9 cellular contexts compared by ENCODE assay signal in the genomic region with DNA sequence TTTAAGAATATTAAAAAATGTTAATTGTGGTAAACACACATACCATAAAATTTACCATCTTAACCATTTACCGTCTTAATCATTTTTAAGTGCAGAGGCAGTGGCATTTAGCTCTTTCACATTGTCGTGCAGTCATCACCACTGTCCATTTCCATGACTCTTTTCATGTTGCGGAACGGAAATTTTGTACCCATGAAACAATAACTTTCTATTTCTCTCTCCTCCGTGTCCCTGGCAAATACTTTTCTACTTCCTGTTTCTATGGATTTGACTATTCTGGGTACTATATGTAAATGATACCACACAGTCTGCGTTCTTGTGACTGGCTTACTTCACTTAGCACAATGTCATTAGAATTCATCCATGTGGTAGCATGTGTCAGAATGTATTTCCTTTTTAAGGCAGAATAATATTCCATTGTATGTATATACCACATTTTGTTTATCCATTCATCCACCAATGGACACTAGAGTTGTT. TPM values are rescaled to one million over a fixed set of nuclear protein-coding genes. Genes with fewer than 3 reads are reported as not detected.
DNase-seq lines count a peak whose midpoint lies in the region; ATAC-seq, FAIRE-seq and TF ChIP-seq lines count a peak whose summit lies in the region.
"Had no signal": no experiment of that assay in that cellular context is flagged by ENCODE, and none has a peak within 500 bp of the region (broad histone marks: within the 10 kb centered on the region; RNA-seq: fewer than 3 reads in every experiment).

No MANE protein-coding gene starts in this region.

- H3K4me1 ChIP-seq in SK-N-SH (ENCODE audit: control insufficient read depth in 1 of 2, insufficient read depth in 2 of 2, low read depth in 1 of 2, low read length in 1 of 2) = peaks cover 7 to 45% of the 10 kb centered on the region in 2 experiments

- no peak for TF ChIP-seq RAD21 in SK-N-SH (IDR thresholded peaks at IDR 0.05; ENCODE audit: low read length)

- CTCF ChIA-PET in SK-N-SH (lab: Yijun Ruan, JAX) = no interaction called here

- H3K27me3 ChIP-seq in SK-N-SH (ENCODE audit: insufficient read depth) = no peaks in the 10 kb centered on the region

- H3K4me2 ChIP-seq in SK-N-SH = 0 out of 2 replicates have a peak overlapping the region, but pooled peaks have one; percentile 48

- H3K36me3 ChIP-seq in SK-N-SH (replicated peaks in 1 of 2; ENCODE audit: control insufficient read depth in 1 of 2, insufficient read depth in 2 of 2, low read length in 1 of 2) = no peaks in the 10 kb centered on the region

- no peak for TF ChIP-seq EP300 in SK-N-SH (IDR thresholded peaks at IDR 0.05; ENCODE audit: borderline replicate concordance in 1 of 2, low read depth in 1 of 2, low read length in 1 of 2)

- peak overlapping the region in 1 of 2 experiments; percentile 93; a peak in 2 of 4 replicates for H3K27ac ChIP-seq in SK-N-SH (ENCODE audit: low read depth in 2 of 2, low read length in 1 of 2)

- no peak overlapping the region for H2AFZ ChIP-seq in SK-N-SH (ENCODE audit: low read depth)

- POLR2A ChIA-PET in SK-N-SH (lab: Yijun Ruan, JAX) = no interaction called here

- H3K4me1 Mint-ChIP-seq in memory B cell = peaks cover 58% of the 10 kb centered on the region

- peaks cover 2% of the 10 kb centered on the region for H3K9me3 Mint-ChIP-seq in memory B cell

- ATAC-seq in HG02610 (IDR thresholded peaks at IDR 0.05; ENCODE audit: unreplicated experiment) (peak; percentile 56), memory B cell (ENCODE audit: low read depth) (peak; percentile 73)

- peak overlapping the region; percentile 99 for H3K27ac Mint-ChIP-seq in memory B cell

- H3K4me3 ChIP-seq in SK-N-SH (ENCODE audit: low read depth in 2 of 2, low read length in 1 of 2) = no peak overlapping the region

- peaks cover 11% of the 10 kb centered on the region for H3K36me3 Mint-ChIP-seq in memory B cell

- H3K4me3 Mint-ChIP-seq in memory B cell = peak overlapping the region; percentile 18

- WGBS in SK-N-SH (ENCODE audit: low lambda C conversion rate) = 87% methylated on average over 6 of the region's 6 CpGs

- no peaks in the 10 kb centered on the region for H3K9me3 ChIP-seq in SK-N-SH

- H3K9ac ChIP-seq in SK-N-SH = no peak overlapping the region

- no peaks in the 10 kb centered on the region for H3K27me3 Mint-ChIP-seq in memory B cell

- FAIRE-seq in GM18507 (lab: Jason Lieb, UNC) = peak; percentile 84
- FAIRE-seq: colon had no signal

- no peaks in the 10 kb centered on the region; the same call in 1 of the 2 replicates for H4K20me1 ChIP-seq in SK-N-SH (ENCODE audit: insufficient read depth)

- DNase-seq in GM18507 (ENCODE audit: extremely low spot score, insufficient read length, low read depth) (no peak), SK-N-SH (no peak), memory B cell (ENCODE audit: low spot score in 2 of 2) (peak in 1 of 2 donors; percentile 55), A172 (ENCODE audit: low spot score) (no peak), NCI-H524 (lab: John Stamatoyannopoulos, UW) (no peak), NCI-H510A treated with DMSO at 0.1 percent for 48 hours (lab: John Stamatoyannopoulos, UW) (no peak)
- DNase-seq in activated CD8-positive, alpha-beta memory T cell treated with anti-CD3 and anti-CD28 coated beads, Interleukin-2, amount 50 U/mL, for 48 hours = no peak

- H3K79me2 ChIP-seq in SK-N-SH (ENCODE audit: insufficient read depth) = peaks cover 94% of the 10 kb centered on the region

- peaks cover 31% of the 10 kb centered on the region for H3F3A ChIP-seq in SK-N-SH (replicated peaks; ENCODE audit: insufficient read depth)

- no peaks in the 10 kb centered on the region for H3K9me2 ChIP-seq in SK-N-SH

- TF ChIP-seq CTCF in SK-N-SH (IDR thresholded peaks at IDR 0.05) = no peak

TF ChIP-seq in SK-N-SH, 30 proteins besides CTCF, POLR2A, EP300 and RAD21:
- TF ChIP-seq, protein P1, sequence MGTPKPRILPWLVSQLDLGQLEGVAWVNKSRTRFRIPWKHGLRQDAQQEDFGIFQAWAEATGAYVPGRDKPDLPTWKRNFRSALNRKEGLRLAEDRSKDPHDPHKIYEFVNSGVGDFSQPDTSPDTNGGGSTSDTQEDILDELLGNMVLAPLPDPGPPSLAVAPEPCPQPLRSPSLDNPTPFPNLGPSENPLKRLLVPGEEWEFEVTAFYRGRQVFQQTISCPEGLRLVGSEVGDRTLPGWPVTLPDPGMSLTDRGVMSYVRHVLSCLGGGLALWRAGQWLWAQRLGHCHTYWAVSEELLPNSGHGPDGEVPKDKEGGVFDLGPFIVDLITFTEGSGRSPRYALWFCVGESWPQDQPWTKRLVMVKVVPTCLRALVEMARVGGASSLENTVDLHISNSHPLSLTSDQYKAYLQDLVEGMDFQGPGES (IDR thresholded peaks at IDR 0.05; ENCODE audit: low read depth, low read length) = no peak
- no peak for TF ChIP-seq TCF12 (IDR thresholded peaks at IDR 0.05)
- TF ChIP-seq YY1 (IDR thresholded peaks at IDR 0.05; ENCODE audit: low read depth) = no peak
- TF ChIP-seq, protein P2, sequence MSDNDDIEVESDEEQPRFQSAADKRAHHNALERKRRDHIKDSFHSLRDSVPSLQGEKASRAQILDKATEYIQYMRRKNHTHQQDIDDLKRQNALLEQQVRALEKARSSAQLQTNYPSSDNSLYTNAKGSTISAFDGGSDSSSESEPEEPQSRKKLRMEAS (IDR thresholded peaks at IDR 0.05; ENCODE audit: low read depth) = no peak
- TF ChIP-seq MEF2A (IDR thresholded peaks at IDR 0.05; ENCODE audit: borderline replicate concordance, low read depth) = no peak
- no peak for TF ChIP-seq MXI1 (IDR thresholded peaks at IDR 0.05; ENCODE audit: low read depth, low read length)
- TF ChIP-seq, protein P3, sequence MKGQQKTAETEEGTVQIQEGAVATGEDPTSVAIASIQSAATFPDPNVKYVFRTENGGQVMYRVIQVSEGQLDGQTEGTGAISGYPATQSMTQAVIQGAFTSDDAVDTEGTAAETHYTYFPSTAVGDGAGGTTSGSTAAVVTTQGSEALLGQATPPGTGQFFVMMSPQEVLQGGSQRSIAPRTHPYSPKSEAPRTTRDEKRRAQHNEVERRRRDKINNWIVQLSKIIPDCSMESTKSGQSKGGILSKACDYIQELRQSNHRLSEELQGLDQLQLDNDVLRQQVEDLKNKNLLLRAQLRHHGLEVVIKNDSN (IDR thresholded peaks at IDR 0.05; ENCODE audit: borderline replicate concordance, low read depth) = no peak
- TF ChIP-seq, protein P4, sequence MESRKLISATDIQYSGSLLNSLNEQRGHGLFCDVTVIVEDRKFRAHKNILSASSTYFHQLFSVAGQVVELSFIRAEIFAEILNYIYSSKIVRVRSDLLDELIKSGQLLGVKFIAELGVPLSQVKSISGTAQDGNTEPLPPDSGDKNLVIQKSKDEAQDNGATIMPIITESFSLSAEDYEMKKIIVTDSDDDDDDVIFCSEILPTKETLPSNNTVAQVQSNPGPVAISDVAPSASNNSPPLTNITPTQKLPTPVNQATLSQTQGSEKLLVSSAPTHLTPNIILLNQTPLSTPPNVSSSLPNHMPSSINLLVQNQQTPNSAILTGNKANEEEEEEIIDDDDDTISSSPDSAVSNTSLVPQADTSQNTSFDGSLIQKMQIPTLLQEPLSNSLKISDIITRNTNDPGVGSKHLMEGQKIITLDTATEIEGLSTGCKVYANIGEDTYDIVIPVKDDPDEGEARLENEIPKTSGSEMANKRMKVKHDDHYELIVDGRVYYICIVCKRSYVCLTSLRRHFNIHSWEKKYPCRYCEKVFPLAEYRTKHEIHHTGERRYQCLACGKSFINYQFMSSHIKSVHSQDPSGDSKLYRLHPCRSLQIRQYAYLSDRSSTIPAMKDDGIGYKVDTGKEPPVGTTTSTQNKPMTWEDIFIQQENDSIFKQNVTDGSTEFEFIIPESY (IDR thresholded peaks at IDR 0.05; ENCODE audit: borderline replicate concordance, low read depth) = no peak
- no peak for TF ChIP-seq TEAD4 (IDR thresholded peaks at IDR 0.05; ENCODE audit: borderline replicate concordance, insufficient read depth)
- no peak for TF ChIP-seq RXRA (IDR thresholded peaks at IDR 0.05; ENCODE audit: borderline replicate concordance, low read depth)

RNA-seq across cellular contexts. Expression of a gene that starts 27.9 kb away (rescaled TPM):
- polyA plus RNA-seq in SK-N-SH (2012; rRNA removed) = 6.7 and 8.4 TPM in 2 replicates
- 4.2 and 4.7 TPM in 2 replicates for polyA plus RNA-seq in SK-N-SH (2012; cell fraction: cytosol; rRNA removed)
- 33.8 and 50.9 TPM in 2 replicates for polyA plus RNA-seq in SK-N-SH (2012; cell fraction: nucleus; rRNA removed)
- total RNA-seq in A172 (2014; rRNA removed; shearing (Covaris generic)) = 34.3 and 35.9 TPM in 2 replicates
